In the genomic region with DNA sequence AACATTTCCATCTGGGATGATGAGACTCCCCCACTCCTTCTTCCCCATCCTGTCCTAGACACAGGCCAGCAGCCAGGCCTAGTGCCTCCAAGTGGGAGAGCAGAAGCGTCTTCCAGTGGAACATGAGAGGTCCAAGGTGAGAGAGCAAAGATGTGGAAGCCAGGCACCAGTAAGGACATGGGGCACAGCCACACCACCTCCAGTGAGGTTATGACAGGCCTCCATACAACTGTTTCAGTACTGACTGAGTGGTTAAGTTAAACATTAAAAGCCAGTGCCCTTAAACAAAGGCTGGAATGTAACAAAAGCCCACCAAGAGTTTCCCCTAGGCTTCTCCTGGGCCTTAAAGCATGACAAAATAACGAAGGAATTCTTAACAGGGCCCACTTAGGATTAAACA, we compare ENCODE assay signal across 9 cellular contexts. TPM values are rescaled to one million over a fixed set of nuclear protein-coding genes. Genes with fewer than 3 reads are reported as not detected.
DNase-seq lines count a peak whose midpoint lies in the region; ATAC-seq and TF ChIP-seq lines count a peak whose summit lies in the region.
"Had no signal": no experiment of that assay in that cellular context is flagged by ENCODE, and none has a peak within 500 bp of the region (broad histone marks: within the 10 kb centered on the region; RNA-seq: fewer than 3 reads in every experiment).

No MANE protein-coding gene starts in this region.

- no peak for DNase-seq in activated T-helper 1 cell treated with anti-CD3 and anti-CD28 coated beads, Interleukin-12 subunit alpha, Interleukin-12 subunit beta, Interleukin-2, Interleukin-4 antibody, amounts not matched to agents 30 ng/mL and 10 ng/mL and 1 ng/mL, durations not matched to agents 14 hours and 24 hours and 36 hours (ENCODE audit: low spot score)
- peak; percentile 61 for DNase-seq in neural progenitor cell (ENCODE audit: low spot score)
- DNase-seq in NCI-H2029 (lab: John Stamatoyannopoulos, UW) = no peak
- DNase-seq in activated CD4-positive, CD25-positive, alpha-beta regulatory T cell treated with anti-CD3 and anti-CD28 coated beads, Interleukin-2, amount 50 U/mL, for 72 hours = no peak
- DNase-seq in anterior cingulate cortex (lab: John Stamatoyannopoulos, UW) = no peak
- DNase-seq in NCI-H1092 treated with DMSO at 0.1 percent for 48 hours (lab: John Stamatoyannopoulos, UW) = no peak
- DNase-seq: central memory CD4-positive, alpha-beta T cell had no signal

- peak overlapping the region; percentile 75 for H3K27ac ChIP-seq in neural progenitor cell

- no peaks in the 10 kb centered on the region for H3K9me3 Mint-ChIP-seq in activated T-helper 1 cell treated with anti-CD3 and anti-CD28 coated beads, Interleukin-12 subunit alpha, Interleukin-12 subunit beta, Interleukin-2, Interleukin-4 antibody, amounts not matched to agents 30 ng/mL and 10 ng/mL and 1 ng/mL, durations not matched to agents 14 hours and 24 hours and 36 hours
- no peaks in the 10 kb centered on the region for H3K9me3 Mint-ChIP-seq in neural progenitor cell

- H3K79me2 ChIP-seq in neural progenitor cell (ENCODE audit: low read depth) = peaks cover 93% of the 10 kb centered on the region

- no peaks in the 10 kb centered on the region for H3K9me3 ChIP-seq in neural progenitor cell (ENCODE audit: low read depth)

- peak; percentile 74 for ATAC-seq in GM18907 (IDR thresholded peaks at IDR 0.05; ENCODE audit: unreplicated experiment)
- peak; percentile 46 for ATAC-seq in HG02938 (IDR thresholded peaks at IDR 0.05; ENCODE audit: unreplicated experiment)

- no peak overlapping the region for H2AFZ ChIP-seq in neural progenitor cell (replicated peaks)

- H3K4me3 ChIP-seq in neural progenitor cell = peak overlapping the region; percentile 35

- no peak overlapping the region for H3K9ac ChIP-seq in neural progenitor cell

- H3K4me1 Mint-ChIP-seq in activated T-helper 1 cell treated with anti-CD3 and anti-CD28 coated beads, Interleukin-12 subunit alpha, Interleukin-12 subunit beta, Interleukin-2, Interleukin-4 antibody, amounts not matched to agents 30 ng/mL and 10 ng/mL and 1 ng/mL, durations not matched to agents 14 hours and 24 hours and 36 hours (ENCODE audit: low read depth) = peaks cover 77% of the 10 kb centered on the region
- H3K4me1 Mint-ChIP-seq in neural progenitor cell = peaks cover 37% of the 10 kb centered on the region

- peaks cover 52% of the 10 kb centered on the region for H3K4me1 ChIP-seq in neural progenitor cell

- H3K36me3 ChIP-seq in neural progenitor cell = peaks cover 6% of the 10 kb centered on the region

- H3K4me2 ChIP-seq in neural progenitor cell = peak overlapping the region; percentile 99

- no peaks in the 10 kb centered on the region for H3K27me3 Mint-ChIP-seq in activated T-helper 1 cell treated with anti-CD3 and anti-CD28 coated beads, Interleukin-12 subunit alpha, Interleukin-12 subunit beta, Interleukin-2, Interleukin-4 antibody, amounts not matched to agents 30 ng/mL and 10 ng/mL and 1 ng/mL, durations not matched to agents 14 hours and 24 hours and 36 hours (ENCODE audit: insufficient read depth)
- peaks cover 2% of the 10 kb centered on the region for H3K27me3 Mint-ChIP-seq in neural progenitor cell (ENCODE audit: insufficient read depth, low read depth)

- H3K27me3 ChIP-seq in neural progenitor cell = no peaks in the 10 kb centered on the region

- H3K4me3 Mint-ChIP-seq in activated T-helper 1 cell treated with anti-CD3 and anti-CD28 coated beads, Interleukin-12 subunit alpha, Interleukin-12 subunit beta, Interleukin-2, Interleukin-4 antibody, amounts not matched to agents 30 ng/mL and 10 ng/mL and 1 ng/mL, durations not matched to agents 14 hours and 24 hours and 36 hours = peak overlapping the region; percentile 83
- H3K4me3 Mint-ChIP-seq in neural progenitor cell = no peak overlapping the region

- H3F3A ChIP-seq in neural progenitor cell (ENCODE audit: low read depth) = peaks cover 26% of the 10 kb centered on the region

- H4K20me1 ChIP-seq in neural progenitor cell (ENCODE audit: low read depth) = peaks cover 7% of the 10 kb centered on the region

- H3K36me3 Mint-ChIP-seq in activated T-helper 1 cell treated with anti-CD3 and anti-CD28 coated beads, Interleukin-12 subunit alpha, Interleukin-12 subunit beta, Interleukin-2, Interleukin-4 antibody, amounts not matched to agents 30 ng/mL and 10 ng/mL and 1 ng/mL, durations not matched to agents 14 hours and 24 hours and 36 hours (ENCODE audit: low read depth) = peaks cover 71% of the 10 kb centered on the region
- peaks cover 53% of the 10 kb centered on the region for H3K36me3 Mint-ChIP-seq in neural progenitor cell

- no peak for TF ChIP-seq CTCF in neural progenitor cell (IDR thresholded peaks at IDR 0.05)

- peak overlapping the region; percentile 87 for H3K27ac Mint-ChIP-seq in activated T-helper 1 cell treated with anti-CD3 and anti-CD28 coated beads, Interleukin-12 subunit alpha, Interleukin-12 subunit beta, Interleukin-2, Interleukin-4 antibody, amounts not matched to agents 30 ng/mL and 10 ng/mL and 1 ng/mL, durations not matched to agents 14 hours and 24 hours and 36 hours
- peak overlapping the region; percentile 95 for H3K27ac Mint-ChIP-seq in neural progenitor cell

- intact Hi-C loops in activated T-helper 1 cell treated with anti-CD3 and anti-CD28 coated beads, Interleukin-12 subunit alpha, Interleukin-12 subunit beta, Interleukin-2, Interleukin-4 antibody, amounts not matched to agents 30 ng/mL and 10 ng/mL and 1 ng/mL, durations not matched to agents 14 hours and 24 hours and 36 hours (cut with micrococcal nuclease) = loop anchor here (2.0 kb wide), 1 partner anchor 105 kb away; no protein-coding TSS in a partner anchor

RNA-seq across cellular contexts. Expression of a gene that starts 5.3 kb away (rescaled TPM):
- 19.5 and 20.8 TPM in 2 replicates for total RNA-seq in activated T-helper 1 cell treated with anti-CD3 and anti-CD28 coated beads, Interleukin-12 subunit alpha, Interleukin-12 subunit beta, Interleukin-2, Interleukin-4 antibody, amounts not matched to agents 30 ng/mL and 10 ng/mL and 1 ng/mL, durations not matched to agents 14 hours and 24 hours and 36 hours
- total RNA-seq in neural progenitor cell (ENCODE audit: low replicate concordance) = 13.9 and 17.3 TPM in 2 replicates

RNA-seq across cellular contexts. Expression of a gene that starts 22.2 kb away (rescaled TPM):
- 40.8 and 47.1 TPM in 2 replicates for total RNA-seq in activated T-helper 1 cell treated with anti-CD3 and anti-CD28 coated beads, Interleukin-12 subunit alpha, Interleukin-12 subunit beta, Interleukin-2, Interleukin-4 antibody, amounts not matched to agents 30 ng/mL and 10 ng/mL and 1 ng/mL, durations not matched to agents 14 hours and 24 hours and 36 hours
- total RNA-seq in neural progenitor cell (ENCODE audit: low replicate concordance) = 50.6 and 123 TPM in 2 replicates

RNA-seq across cellular contexts. Expression of a gene that starts 37.2 kb away (rescaled TPM):
- total RNA-seq in activated T-helper 1 cell treated with anti-CD3 and anti-CD28 coated beads, Interleukin-12 subunit alpha, Interleukin-12 subunit beta, Interleukin-2, Interleukin-4 antibody, amounts not matched to agents 30 ng/mL and 10 ng/mL and 1 ng/mL, durations not matched to agents 14 hours and 24 hours and 36 hours = 18.5 and 19.1 TPM in 2 replicates
- 10.3 and 11.5 TPM in 2 replicates for total RNA-seq in neural progenitor cell (ENCODE audit: low replicate concordance)

RNA-seq across cellular contexts. Expression of a gene that starts 37.3 kb away (rescaled TPM):
- 0.13 and 0.29 TPM in 2 replicates for total RNA-seq in activated T-helper 1 cell treated with anti-CD3 and anti-CD28 coated beads, Interleukin-12 subunit alpha, Interleukin-12 subunit beta, Interleukin-2, Interleukin-4 antibody, amounts not matched to agents 30 ng/mL and 10 ng/mL and 1 ng/mL, durations not matched to agents 14 hours and 24 hours and 36 hours
- total RNA-seq in neural progenitor cell (ENCODE audit: low replicate concordance) = 4.8 and 7.9 TPM in 2 replicates
